1 cellular context compared by ENCODE assay signal in genomic region chr15:76065267-76065666, GRCh38.
TF ChIP-seq lines count a peak whose summit lies in the region.

No MANE protein-coding gene starts in this region.

TF ChIP-seq in HepG2, 621 proteins besides CTCF, POLR2A, EP300 and RAD21:
- TF ChIP-seq ZNF605 (CRISPR knock-in tag; IDR thresholded peaks at IDR 0.05) = no peak
- TF ChIP-seq ZNF10 (CRISPR knock-in tag; IDR thresholded peaks at IDR 0.05; ENCODE audit: borderline replicate concordance, low read depth) = no peak
- TF ChIP-seq TAF15 (IDR thresholded peaks at IDR 0.05; ENCODE audit: low read depth, low read length, poor library complexity, severe bottlenecking) = no peak
- TF ChIP-seq RARG (CRISPR knock-in tag; IDR thresholded peaks at IDR 0.05; ENCODE audit: low read depth) = no peak
- TF ChIP-seq CSRNP2 (CRISPR knock-in tag; conservative IDR thresholded peaks at IDR 0.05; ENCODE audit: low read depth) = no peak
- TF ChIP-seq, protein P1, sequence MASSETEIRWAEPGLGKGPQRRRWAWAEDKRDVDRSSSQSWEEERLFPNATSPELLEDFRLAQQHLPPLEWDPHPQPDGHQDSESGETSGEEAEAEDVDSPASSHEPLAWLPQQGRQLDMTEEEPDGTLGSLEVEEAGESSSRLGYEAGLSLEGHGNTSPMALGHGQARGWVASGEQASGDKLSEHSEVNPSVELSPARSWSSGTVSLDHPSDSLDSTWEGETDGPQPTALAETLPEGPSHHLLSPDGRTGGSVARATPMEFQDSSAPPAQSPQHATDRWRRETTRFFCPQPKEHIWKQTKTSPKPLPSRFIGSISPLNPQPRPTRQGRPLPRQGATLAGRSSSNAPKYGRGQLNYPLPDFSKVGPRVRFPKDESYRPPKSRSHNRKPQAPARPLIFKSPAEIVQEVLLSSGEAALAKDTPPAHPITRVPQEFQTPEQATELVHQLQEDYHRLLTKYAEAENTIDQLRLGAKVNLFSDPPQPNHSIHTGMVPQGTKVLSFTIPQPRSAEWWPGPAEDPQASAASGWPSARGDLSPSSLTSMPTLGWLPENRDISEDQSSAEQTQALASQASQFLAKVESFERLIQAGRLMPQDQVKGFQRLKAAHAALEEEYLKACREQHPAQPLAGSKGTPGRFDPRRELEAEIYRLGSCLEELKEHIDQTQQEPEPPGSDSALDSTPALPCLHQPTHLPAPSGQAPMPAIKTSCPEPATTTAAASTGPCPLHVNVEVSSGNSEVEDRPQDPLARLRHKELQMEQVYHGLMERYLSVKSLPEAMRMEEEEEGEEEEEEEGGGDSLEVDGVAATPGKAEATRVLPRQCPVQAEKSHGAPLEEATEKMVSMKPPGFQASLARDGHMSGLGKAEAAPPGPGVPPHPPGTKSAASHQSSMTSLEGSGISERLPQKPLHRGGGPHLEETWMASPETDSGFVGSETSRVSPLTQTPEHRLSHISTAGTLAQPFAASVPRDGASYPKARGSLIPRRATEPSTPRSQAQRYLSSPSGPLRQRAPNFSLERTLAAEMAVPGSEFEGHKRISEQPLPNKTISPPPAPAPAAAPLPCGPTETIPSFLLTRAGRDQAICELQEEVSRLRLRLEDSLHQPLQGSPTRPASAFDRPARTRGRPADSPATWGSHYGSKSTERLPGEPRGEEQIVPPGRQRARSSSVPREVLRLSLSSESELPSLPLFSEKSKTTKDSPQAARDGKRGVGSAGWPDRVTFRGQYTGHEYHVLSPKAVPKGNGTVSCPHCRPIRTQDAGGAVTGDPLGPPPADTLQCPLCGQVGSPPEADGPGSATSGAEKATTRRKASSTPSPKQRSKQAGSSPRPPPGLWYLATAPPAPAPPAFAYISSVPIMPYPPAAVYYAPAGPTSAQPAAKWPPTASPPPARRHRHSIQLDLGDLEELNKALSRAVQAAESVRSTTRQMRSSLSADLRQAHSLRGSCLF (CRISPR knock-in tag; IDR thresholded peaks at IDR 0.05; ENCODE audit: borderline replicate concordance) = no peak
- TF ChIP-seq PAF1 (CRISPR knock-in tag; IDR thresholded peaks at IDR 0.05) = no peak
- TF ChIP-seq, protein P2, sequence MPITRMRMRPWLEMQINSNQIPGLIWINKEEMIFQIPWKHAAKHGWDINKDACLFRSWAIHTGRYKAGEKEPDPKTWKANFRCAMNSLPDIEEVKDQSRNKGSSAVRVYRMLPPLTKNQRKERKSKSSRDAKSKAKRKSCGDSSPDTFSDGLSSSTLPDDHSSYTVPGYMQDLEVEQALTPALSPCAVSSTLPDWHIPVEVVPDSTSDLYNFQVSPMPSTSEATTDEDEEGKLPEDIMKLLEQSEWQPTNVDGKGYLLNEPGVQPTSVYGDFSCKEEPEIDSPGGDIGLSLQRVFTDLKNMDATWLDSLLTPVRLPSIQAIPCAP (CRISPR knock-in tag; IDR thresholded peaks at IDR 0.05; ENCODE audit: low read depth) = no peak
- no peak for TF ChIP-seq KDM3A (CRISPR knock-in tag; IDR thresholded peaks at IDR 0.05; ENCODE audit: low read depth)
- no peak for TF ChIP-seq HNF1A (IDR thresholded peaks at IDR 0.05; ENCODE audit: low read depth)
- no peak for TF ChIP-seq HNF1A (CRISPR knock-in tag; IDR thresholded peaks at IDR 0.05; ENCODE audit: borderline replicate concordance)
- no peak for TF ChIP-seq NBN (conservative IDR thresholded peaks at IDR 0.05)
